ENCODE assay signal across 8 cellular contexts in the genomic region with DNA sequence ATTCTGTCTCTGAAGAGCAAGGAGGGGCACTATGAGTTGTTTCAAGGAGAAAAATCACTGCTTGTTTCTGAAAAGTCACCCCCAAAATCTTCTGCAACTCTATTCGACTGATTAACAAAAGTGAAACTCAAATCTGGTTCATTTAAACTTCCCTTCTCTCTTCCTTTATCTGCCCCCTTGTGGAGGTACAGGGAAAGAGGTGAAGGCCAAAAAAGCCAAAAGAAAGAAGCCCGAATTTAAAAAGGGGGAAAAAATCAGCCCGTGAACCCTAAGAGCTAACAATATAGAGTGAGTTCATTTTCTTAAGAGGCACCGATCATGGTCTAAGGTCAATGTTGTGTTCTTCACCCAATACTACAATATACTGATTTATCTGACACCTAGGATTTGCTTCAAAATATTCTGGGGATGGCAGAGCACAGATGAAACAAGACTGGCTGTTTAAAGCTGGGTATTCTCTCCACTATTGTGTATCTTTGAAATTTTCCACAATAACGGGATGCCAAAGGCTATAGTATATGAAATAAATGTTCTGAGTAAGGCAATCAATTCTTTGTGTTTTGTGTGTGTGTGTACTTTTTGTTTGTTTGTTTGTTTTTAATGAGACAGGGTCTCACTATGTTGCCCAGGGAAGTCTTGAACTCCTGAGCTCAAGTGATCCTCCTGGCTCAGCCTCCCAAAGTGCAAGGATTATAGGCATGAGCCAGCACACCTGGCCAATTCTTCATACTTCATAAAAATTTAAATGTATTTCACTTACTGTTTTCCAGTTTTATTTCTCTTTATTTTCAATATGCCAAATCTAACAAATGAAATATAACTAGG. TPM values are rescaled to one million over a fixed set of nuclear protein-coding genes. Genes with fewer than 3 reads are reported as not detected.
DNase-seq lines count a peak whose midpoint lies in the region; ATAC-seq, FAIRE-seq and TF ChIP-seq lines count a peak whose summit lies in the region.

No MANE protein-coding gene starts in this region.

- peak; percentile 77 for TF ChIP-seq CTCF in D721Med (IDR thresholded peaks at IDR 0.05; ENCODE audit: insufficient read depth, missing control alignments)
- peak; percentile 84 for TF ChIP-seq CTCF in epithelial cell of esophagus (IDR thresholded peaks at IDR 0.05; ENCODE audit: insufficient read depth, low read depth, low read length, missing control alignments)

- H3K36me3 Mint-ChIP-seq in naive B cell: no peaks in the 10 kb centered on the region

- H3K4me1 Mint-ChIP-seq in naive B cell: peaks cover 6 to 11% (median 7%) of the 10 kb centered on the region in 3 donors

- H3K4me3 ChIP-seq in epithelial cell of esophagus (ENCODE audit: low read length): no peak overlapping the region

- peak; percentile 48 to 53 for ATAC-seq in activated CD4-positive, CD25-positive, alpha-beta regulatory T cell treated with anti-CD3 and anti-CD28 coated beads, Interleukin-2, amount 50 U/mL, for 24 hours
- peak; percentile 63 to 71 for ATAC-seq in naive B cell (ENCODE audit: low read depth in 2 of 2)
- ATAC-seq in HG02970 (IDR thresholded peaks at IDR 0.05; ENCODE audit: low FRiP score, unreplicated experiment): no peak

- no peak for DNase-seq in D721Med (ENCODE audit: insufficient read length, low spot score)
- DNase-seq in GM19239 (ENCODE audit: insufficient read length, low spot score): peak; percentile 7
- DNase-seq in NCI-H1105 treated with DMSO at 0.1 percent for 48 hours (lab: John Stamatoyannopoulos, UW): peak; percentile 26
- peak; percentile 56 for DNase-seq in epithelial cell of esophagus (ENCODE audit: low read depth)
- DNase-seq in naive B cell: peak; percentile 62
- DNase-seq in T-helper 9 cell: no peak

- peak overlapping the region in 5 of 6 donors; percentile 11 to 86 (median 53) for H3K27ac Mint-ChIP-seq in naive B cell

- H3K4me3 Mint-ChIP-seq in naive B cell: peak overlapping the region in 1 of 8 donors; percentile 22

- no peaks in the 10 kb centered on the region for H3K9me3 Mint-ChIP-seq in naive B cell

- FAIRE-seq in D721Med (lab: Jason Lieb, UNC) (peak; percentile 35), GM19239 (lab: Jason Lieb, UNC) (peak; percentile 90)

- H3K27me3 Mint-ChIP-seq in naive B cell: no peaks in the 10 kb centered on the region

RNA-seq across cellular contexts. Expression of a gene that starts 55.0 kb away (rescaled TPM):
- 10 to 100 TPM in 5 of 6 donors, 1 to 10 TPM in 1; 5.5 to 14.8 (median 12.2) TPM for polyA plus RNA-seq in naive B cell (ENCODE audit: low read depth in 6 of 6)

Comparison
In these comparisons a context has a peak if more than half of its experiments do, and no peak if none do; other contexts are left out.
1. DNase-seq: peak in GM19239 (single experiment), NCI-H1105 treated with DMSO at 0.1 percent for 48 hours (single experiment), epithelial cell of esophagus (single experiment) and naive B cell (single experiment); none in D721Med (single experiment) and T-helper 9 cell (single experiment).